Comparison of ENCODE assay signal across 20 cellular contexts in genomic region chr6:162532283-162533008, GRCh38.
DNase-seq lines count a peak whose midpoint lies in the region; ATAC-seq and TF ChIP-seq lines count a peak whose summit lies in the region.
"Had no signal": no experiment of that assay in that cellular context is flagged by ENCODE, and none has a peak within 500 bp of the region (broad histone marks: within the 10 kb centered on the region; RNA-seq: fewer than 3 reads in every experiment).

No MANE protein-coding gene starts in this region.

- TF ChIP-seq CTCF in BE2C (IDR thresholded peaks at IDR 0.05; ENCODE audit: low read depth, low read length), result no peak
- no peak for TF ChIP-seq CTCF in GM23338 (conservative IDR thresholded peaks at IDR 0.05; ENCODE audit: low read depth in 2 of 2)
- no peak for TF ChIP-seq CTCF in chondrocyte (IDR thresholded peaks at IDR 0.05)

- H2AFZ ChIP-seq in GM23338, result 0 out of 2 replicates have a peak overlapping the region, but pooled peaks have one; percentile 10

- no peaks in the 10 kb centered on the region for H4K20me1 ChIP-seq in GM23338 (replicated peaks; ENCODE audit: insufficient read depth)

- H3K27ac ChIP-seq in GM23338 (ENCODE audit: low read depth) (no peak overlapping the region), epithelial cell of prostate (peak overlapping the region; percentile 6), mucosa of rectum (ENCODE audit: low read depth in 2 of 2, low read length in 2 of 2) (peak overlapping the region; percentile 46 to 65), SJCRH30 (no peak overlapping the region)

- no peaks in the 10 kb centered on the region for H3K9me3 ChIP-seq in BE2C
- no peaks in the 10 kb centered on the region for H3K9me3 ChIP-seq in mucosa of rectum (ENCODE audit: control insufficient read depth in 2 of 2, low read length in 2 of 2)
- H3K9me3 ChIP-seq in SJCRH30 (replicated peaks), result no peaks in the 10 kb centered on the region

- no peak overlapping the region for H3K9ac ChIP-seq in mucosa of rectum (ENCODE audit: low read depth in 1 of 2, low read length in 2 of 2)

- peaks cover under 1% of the 10 kb centered on the region; the same call in 2 of the 3 replicates for H3K4me1 Mint-ChIP-seq in GM23338
- H3K4me1 Mint-ChIP-seq in chondrocyte (ENCODE audit: low read depth), result no peaks in the 10 kb centered on the region

- DNase-seq in BE2C (peak; percentile 23), GM23338 (ENCODE audit: low spot score) (no peak), epithelial cell of prostate (ENCODE audit: low read depth, low spot score) (no peak), SJCRH30 (no peak), HUDEP-2 (lab: John Stamatoyannopoulos, UW; ENCODE audit: unreplicated experiment in 76 of 76) (no peak), chondrocyte (ENCODE audit: low spot score) (no peak)
- DNase-seq: AML-193; CD4-positive, alpha-beta T cell; H7; IMR-90; Karpas-422; MM.1S; NCI-H1105; NCI-H1930; NCI-H2171 treated with DMSO at 0.1 percent for 48 hours; NCI-H510A; NCI-H82 had no signal

- H3K4me3 Mint-ChIP-seq in GM23338 (no peak overlapping the region), chondrocyte (ENCODE audit: unreplicated experiment) (no peak overlapping the region)
- H3K4me3 Mint-ChIP-seq: CD4-positive, alpha-beta T cell had no signal

- H3K27ac Mint-ChIP-seq in GM23338 (no peak overlapping the region), chondrocyte (ENCODE audit: unreplicated experiment) (no peak overlapping the region)
- H3K27ac Mint-ChIP-seq: CD4-positive, alpha-beta T cell had no signal

- no peak for ATAC-seq in GM23338
- no peak for ATAC-seq in HG03159 (IDR thresholded peaks at IDR 0.05; ENCODE audit: unreplicated experiment)
- ATAC-seq: PC-3 had no signal

- no peaks in the 10 kb centered on the region for H3K79me2 ChIP-seq in GM23338 (replicated peaks; ENCODE audit: insufficient read depth)

- no peaks in the 10 kb centered on the region for H3F3A ChIP-seq in GM23338 (replicated peaks; ENCODE audit: low read depth)

- H3K9me3 Mint-ChIP-seq in GM23338 (no peaks in the 10 kb centered on the region), chondrocyte (ENCODE audit: low read depth) (no peaks in the 10 kb centered on the region)
- H3K9me3 Mint-ChIP-seq: CD4-positive, alpha-beta T cell had no signal

- H3K27me3 Mint-ChIP-seq in GM23338 (ENCODE audit: insufficient read depth, low read depth, poor library complexity) (peaks cover 4% of the 10 kb centered on the region), chondrocyte (ENCODE audit: low read depth) (no peaks in the 10 kb centered on the region)
- H3K27me3 Mint-ChIP-seq: CD4-positive, alpha-beta T cell had no signal

- H3K4me2 ChIP-seq in GM23338, result no peak overlapping the region

- H3K27me3 ChIP-seq in BE2C (no peaks in the 10 kb centered on the region), GM23338 (ENCODE audit: insufficient read depth) (no peaks in the 10 kb centered on the region), mucosa of rectum (ENCODE audit: control insufficient read depth in 2 of 2, insufficient read depth in 2 of 2, low read length in 2 of 2) (no peaks in the 10 kb centered on the region), SJCRH30 (no peaks in the 10 kb centered on the region)

- H3K36me3 ChIP-seq in BE2C, result no peaks in the 10 kb centered on the region
- no peaks in the 10 kb centered on the region for H3K36me3 ChIP-seq in GM23338 (ENCODE audit: insufficient read depth)
- no peaks in the 10 kb centered on the region for H3K36me3 ChIP-seq in mucosa of rectum (ENCODE audit: control insufficient read depth in 2 of 2, insufficient read depth in 2 of 2, low read length in 2 of 2)
- no peaks in the 10 kb centered on the region for H3K36me3 ChIP-seq in SJCRH30

- 0 out of 2 replicates have a peak overlapping the region, but pooled peaks have one; percentile 17 for H3K4me3 ChIP-seq in BE2C (ENCODE audit: low read depth, low read length)
- no peak overlapping the region for H3K4me3 ChIP-seq in GM23338
- no peak overlapping the region for H3K4me3 ChIP-seq in mucosa of rectum (ENCODE audit: low read length in 2 of 2)
- no peak overlapping the region for H3K4me3 ChIP-seq in SJCRH30

- H3K36me3 Mint-ChIP-seq in GM23338 (ENCODE audit: low read depth) (no peaks in the 10 kb centered on the region), chondrocyte (ENCODE audit: low read depth) (no peaks in the 10 kb centered on the region)

- H3K9me2 ChIP-seq in GM23338 (ENCODE audit: insufficient read depth), result no peaks in the 10 kb centered on the region

- H3K4me1 ChIP-seq in BE2C, result peaks cover 20% of the 10 kb centered on the region
- no peaks in the 10 kb centered on the region for H3K4me1 ChIP-seq in GM23338 (ENCODE audit: insufficient read depth)
- peaks cover 3 to 16% of the 10 kb centered on the region in 2 donors for H3K4me1 ChIP-seq in mucosa of rectum (ENCODE audit: control insufficient read depth in 2 of 2, insufficient read depth in 2 of 2, low read length in 2 of 2)
- no peaks in the 10 kb centered on the region for H3K4me1 ChIP-seq in SJCRH30

TF ChIP-seq in GM23338, 12 proteins besides CTCF, POLR2A, EP300 and RAD21 (continues in another document):
- TF ChIP-seq POLR2AphosphoS5 (IDR thresholded peaks at IDR 0.05; ENCODE audit: low read depth) (no peak), NANOG (IDR thresholded peaks at IDR 0.05; ENCODE audit: borderline replicate concordance) (no peak), ETS1 (IDR thresholded peaks at IDR 0.05) (no peak), ZNF114 (CRISPR knock-in tag; IDR thresholded peaks at IDR 0.05) (no peak), ZNF331 (CRISPR knock-in tag; IDR thresholded peaks at IDR 0.05; ENCODE audit: low read depth) (no peak), EZH2phosphoT487 (IDR thresholded peaks at IDR 0.05; ENCODE audit: unreplicated experiment) (no peak), REST (IDR thresholded peaks at IDR 0.05; ENCODE audit: unreplicated experiment) (no peak), EZH2 (IDR thresholded peaks at IDR 0.05; ENCODE audit: low read depth, unreplicated experiment) (no peak), STAT1 (IDR thresholded peaks at IDR 0.05; ENCODE audit: unreplicated experiment) (no peak)

Comparison
In these comparisons a context has a peak if more than half of its experiments do, and no peak if none do; other contexts are left out.
1. H3K27ac ChIP-seq: peak in epithelial cell of prostate (single experiment) and mucosa of rectum (2 of 2); none in GM23338 (single experiment) and SJCRH30 (single experiment).